ENCODE assay signal across 1 cellular context in genomic region chr16:10559792-10560191, GRCh38.
TF ChIP-seq lines count a peak whose summit lies in the region.

No MANE protein-coding gene starts in this region.

TF ChIP-seq in K562, 482 proteins besides CTCF, POLR2A, EP300 and RAD21:
- peak; percentile 50; the same call in 1 of the 2 replicates for TF ChIP-seq BCOR (IDR thresholded peaks at IDR 0.05)
- peak; percentile 36 for TF ChIP-seq ZFP36 (IDR thresholded peaks at IDR 0.05; ENCODE audit: low read depth, low read length, partially characterized antibody)
